In the genomic region with DNA sequence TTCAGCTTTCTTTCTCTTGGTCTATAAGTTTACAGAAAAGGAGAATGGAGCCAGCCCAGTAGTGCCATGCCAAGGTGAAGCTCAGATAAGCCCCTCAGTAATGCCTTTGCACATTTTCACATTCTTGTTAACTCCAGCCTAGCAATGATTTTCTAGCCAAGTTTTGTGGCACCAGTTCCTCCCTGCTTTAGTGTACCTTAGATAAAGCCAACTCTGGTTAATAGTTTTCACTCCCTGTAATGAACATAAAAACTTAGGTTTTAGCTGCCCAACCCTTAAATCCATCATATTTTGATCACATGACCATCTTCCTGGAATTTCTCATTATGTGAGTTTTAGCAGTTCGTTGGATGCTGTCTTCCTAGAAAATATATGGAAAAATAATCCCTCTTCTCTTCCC, we compare ENCODE assay signal across 28 cellular contexts.
"Had no signal": no experiment of that assay in that cellular context is flagged by ENCODE, and none has a peak within 500 bp of the region (broad histone marks: within the 10 kb centered on the region; RNA-seq: fewer than 3 reads in every experiment).

No MANE protein-coding gene starts in this region.

- H3K9ac ChIP-seq: neural progenitor cell, parathyroid adenoma had no signal

- H3K4me1 ChIP-seq: left lung, lower lobe of right lung, parathyroid adenoma, psoas muscle, right atrium auricular region, right lobe of liver, testis, thyroid gland had no signal

- H3K4me3 ChIP-seq: heart right ventricle, left lung, lower lobe of right lung, neural progenitor cell, psoas muscle, right atrium auricular region, right lobe of liver, smooth muscle cell, stomach, testis, thyroid gland, upper lobe of right lung had no signal

- ATAC-seq: heart right ventricle; left cardiac atrium; left lung; lower lobe of right lung; naive thymus-derived CD8-positive, alpha-beta T cell; psoas muscle; right lobe of liver; stimulated activated naive B cell treated with anti-CD40 and anti-IgM and Interleukin-4, amounts not matched to agents 10 μg/mL and 1 μg/mL and 100 μg/mL, for 72 hours; stimulated activated naive CD8-positive, alpha-beta T cell treated with anti-CD3 and anti-CD28 coated beads, Interleukin-15, Interleukin-2, amounts not matched to agents 100 U/mL and 50 U/mL, for 24 hours; upper lobe of right lung had no signal

- H2AFZ ChIP-seq: neural progenitor cell, parathyroid adenoma had no signal

- H3K36me3 ChIP-seq: heart right ventricle, left lung, lower lobe of right lung, neural progenitor cell, neutrophil, right atrium auricular region, right lobe of liver, stomach, thyroid gland, upper lobe of right lung had no signal

- DNase-seq: heart right ventricle; hippocampal formation; kidney glomerular epithelial cell; left cardiac atrium; left lung; lower lobe of right lung; mammary epithelial cell; mesenchymal stem cell; naive thymus-derived CD8-positive, alpha-beta T cell; nephron progenitor cell; occipital lobe; psoas muscle; right lobe of liver; stimulated activated CD4-positive, alpha-beta T cell treated with anti-CD3 and anti-CD28 coated beads, Interleukin-1b, Interleukin-23, amount 100 ng/mL, for 48 hours; stimulated activated CD4-positive, alpha-beta T cell treated with anti-CD3 and anti-CD28 coated beads, Interleukin-2, amount 100 ng/mL, for 48 hours; stimulated activated CD4-positive, alpha-beta T cell treated with anti-CD3 and anti-CD28 coated beads, Interleukin-4, amount 100 ng/mL, for 4 hours; stimulated activated naive B cell treated with anti-CD40 and anti-IgM and Interleukin-4, amounts not matched to agents 10 μg/mL and 1 μg/mL and 100 μg/mL, for 72 hours; stimulated activated naive CD8-positive, alpha-beta T cell treated with anti-CD3 and anti-CD28 coated beads, Interleukin-15, Interleukin-2, amounts not matched to agents 100 U/mL and 50 U/mL, for 24 hours; stomach; testis; thyroid gland; trophoblast cell; upper lobe of right lung had no signal

- H3K27ac ChIP-seq: heart right ventricle, left lung, lower lobe of right lung, neural progenitor cell, neutrophil, parathyroid adenoma, psoas muscle, right atrium auricular region, right lobe of liver, stomach, testis, thyroid gland, upper lobe of right lung had no signal

- H3K4me2 ChIP-seq: neural progenitor cell, smooth muscle cell had no signal

- H3K79me2 ChIP-seq: parathyroid adenoma had no signal

- H3K9me3 ChIP-seq: left lung, lower lobe of right lung, neutrophil, psoas muscle, right atrium auricular region, right lobe of liver, stomach, testis, thyroid gland, upper lobe of right lung had no signal

- H3K27me3 ChIP-seq: heart right ventricle, left lung, neural progenitor cell, neutrophil, right atrium auricular region, right lobe of liver, stomach, testis, thyroid gland, upper lobe of right lung had no signal
